1 cellular context compared by ENCODE assay signal in the genomic region with DNA sequence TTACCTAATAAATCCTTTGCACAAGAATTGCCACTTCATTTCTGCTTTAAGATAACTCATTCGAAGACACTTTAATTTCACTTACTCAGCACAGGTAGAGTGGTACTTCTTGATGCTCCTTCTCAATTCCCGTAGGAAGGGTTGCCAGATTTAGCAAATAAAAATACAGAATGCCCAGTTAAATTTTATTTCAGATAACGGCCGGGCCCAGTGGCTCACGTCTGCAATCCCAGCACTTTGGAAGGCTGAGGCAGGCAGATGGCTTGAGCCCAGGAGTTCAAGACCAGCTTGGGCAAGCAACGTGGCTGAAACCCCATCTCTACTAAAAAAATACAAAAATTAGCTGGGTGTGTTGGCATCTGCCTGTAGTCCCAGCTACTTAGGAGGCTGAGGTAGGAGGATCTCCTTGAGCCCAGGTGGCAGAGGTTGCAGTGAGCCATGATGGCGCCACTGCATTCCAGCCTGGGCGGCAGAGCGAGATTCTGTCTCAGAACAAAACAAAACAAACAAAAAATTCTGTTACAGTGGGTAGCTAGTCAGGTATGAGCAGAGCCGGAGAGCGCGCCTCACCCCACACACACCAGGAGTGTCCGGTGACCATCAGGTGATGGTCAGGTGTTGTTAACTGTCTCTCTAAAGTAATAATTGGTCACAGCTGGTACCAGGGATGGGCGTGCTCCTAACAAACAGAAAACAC.
TF ChIP-seq lines count a peak whose summit lies in the region.

No MANE protein-coding gene starts in this region.

TF ChIP-seq in GM23338, 12 proteins besides CTCF, POLR2A, EP300 and RAD21:
- TF ChIP-seq, protein P1, sequence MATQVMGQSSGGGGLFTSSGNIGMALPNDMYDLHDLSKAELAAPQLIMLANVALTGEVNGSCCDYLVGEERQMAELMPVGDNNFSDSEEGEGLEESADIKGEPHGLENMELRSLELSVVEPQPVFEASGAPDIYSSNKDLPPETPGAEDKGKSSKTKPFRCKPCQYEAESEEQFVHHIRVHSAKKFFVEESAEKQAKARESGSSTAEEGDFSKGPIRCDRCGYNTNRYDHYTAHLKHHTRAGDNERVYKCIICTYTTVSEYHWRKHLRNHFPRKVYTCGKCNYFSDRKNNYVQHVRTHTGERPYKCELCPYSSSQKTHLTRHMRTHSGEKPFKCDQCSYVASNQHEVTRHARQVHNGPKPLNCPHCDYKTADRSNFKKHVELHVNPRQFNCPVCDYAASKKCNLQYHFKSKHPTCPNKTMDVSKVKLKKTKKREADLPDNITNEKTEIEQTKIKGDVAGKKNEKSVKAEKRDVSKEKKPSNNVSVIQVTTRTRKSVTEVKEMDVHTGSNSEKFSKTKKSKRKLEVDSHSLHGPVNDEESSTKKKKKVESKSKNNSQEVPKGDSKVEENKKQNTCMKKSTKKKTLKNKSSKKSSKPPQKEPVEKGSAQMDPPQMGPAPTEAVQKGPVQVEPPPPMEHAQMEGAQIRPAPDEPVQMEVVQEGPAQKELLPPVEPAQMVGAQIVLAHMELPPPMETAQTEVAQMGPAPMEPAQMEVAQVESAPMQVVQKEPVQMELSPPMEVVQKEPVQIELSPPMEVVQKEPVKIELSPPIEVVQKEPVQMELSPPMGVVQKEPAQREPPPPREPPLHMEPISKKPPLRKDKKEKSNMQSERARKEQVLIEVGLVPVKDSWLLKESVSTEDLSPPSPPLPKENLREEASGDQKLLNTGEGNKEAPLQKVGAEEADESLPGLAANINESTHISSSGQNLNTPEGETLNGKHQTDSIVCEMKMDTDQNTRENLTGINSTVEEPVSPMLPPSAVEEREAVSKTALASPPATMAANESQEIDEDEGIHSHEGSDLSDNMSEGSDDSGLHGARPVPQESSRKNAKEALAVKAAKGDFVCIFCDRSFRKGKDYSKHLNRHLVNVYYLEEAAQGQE (IDR thresholded peaks at IDR 0.05; ENCODE audit: unreplicated experiment): no peak
- TF ChIP-seq NANOG (IDR thresholded peaks at IDR 0.05; ENCODE audit: borderline replicate concordance) (no peak), ZNF114 (CRISPR knock-in tag; IDR thresholded peaks at IDR 0.05) (no peak), JUNB (IDR thresholded peaks at IDR 0.05; ENCODE audit: unreplicated experiment) (no peak), CREB1 (CRISPR knock-in tag; IDR thresholded peaks at IDR 0.05; ENCODE audit: low read depth) (no peak), ZNF331 (CRISPR knock-in tag; IDR thresholded peaks at IDR 0.05; ENCODE audit: low read depth) (no peak), POLR2AphosphoS5 (IDR thresholded peaks at IDR 0.05; ENCODE audit: low read depth) (no peak), STAT1 (IDR thresholded peaks at IDR 0.05; ENCODE audit: unreplicated experiment) (no peak), EZH2 (IDR thresholded peaks at IDR 0.05; ENCODE audit: low read depth, unreplicated experiment) (no peak), EZH2phosphoT487 (IDR thresholded peaks at IDR 0.05; ENCODE audit: unreplicated experiment) (no peak)
- TF ChIP-seq, protein P2, sequence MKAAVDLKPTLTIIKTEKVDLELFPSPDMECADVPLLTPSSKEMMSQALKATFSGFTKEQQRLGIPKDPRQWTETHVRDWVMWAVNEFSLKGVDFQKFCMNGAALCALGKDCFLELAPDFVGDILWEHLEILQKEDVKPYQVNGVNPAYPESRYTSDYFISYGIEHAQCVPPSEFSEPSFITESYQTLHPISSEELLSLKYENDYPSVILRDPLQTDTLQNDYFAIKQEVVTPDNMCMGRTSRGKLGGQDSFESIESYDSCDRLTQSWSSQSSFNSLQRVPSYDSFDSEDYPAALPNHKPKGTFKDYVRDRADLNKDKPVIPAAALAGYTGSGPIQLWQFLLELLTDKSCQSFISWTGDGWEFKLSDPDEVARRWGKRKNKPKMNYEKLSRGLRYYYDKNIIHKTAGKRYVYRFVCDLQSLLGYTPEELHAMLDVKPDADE (IDR thresholded peaks at IDR 0.05): no peak
- TF ChIP-seq, protein P3, sequence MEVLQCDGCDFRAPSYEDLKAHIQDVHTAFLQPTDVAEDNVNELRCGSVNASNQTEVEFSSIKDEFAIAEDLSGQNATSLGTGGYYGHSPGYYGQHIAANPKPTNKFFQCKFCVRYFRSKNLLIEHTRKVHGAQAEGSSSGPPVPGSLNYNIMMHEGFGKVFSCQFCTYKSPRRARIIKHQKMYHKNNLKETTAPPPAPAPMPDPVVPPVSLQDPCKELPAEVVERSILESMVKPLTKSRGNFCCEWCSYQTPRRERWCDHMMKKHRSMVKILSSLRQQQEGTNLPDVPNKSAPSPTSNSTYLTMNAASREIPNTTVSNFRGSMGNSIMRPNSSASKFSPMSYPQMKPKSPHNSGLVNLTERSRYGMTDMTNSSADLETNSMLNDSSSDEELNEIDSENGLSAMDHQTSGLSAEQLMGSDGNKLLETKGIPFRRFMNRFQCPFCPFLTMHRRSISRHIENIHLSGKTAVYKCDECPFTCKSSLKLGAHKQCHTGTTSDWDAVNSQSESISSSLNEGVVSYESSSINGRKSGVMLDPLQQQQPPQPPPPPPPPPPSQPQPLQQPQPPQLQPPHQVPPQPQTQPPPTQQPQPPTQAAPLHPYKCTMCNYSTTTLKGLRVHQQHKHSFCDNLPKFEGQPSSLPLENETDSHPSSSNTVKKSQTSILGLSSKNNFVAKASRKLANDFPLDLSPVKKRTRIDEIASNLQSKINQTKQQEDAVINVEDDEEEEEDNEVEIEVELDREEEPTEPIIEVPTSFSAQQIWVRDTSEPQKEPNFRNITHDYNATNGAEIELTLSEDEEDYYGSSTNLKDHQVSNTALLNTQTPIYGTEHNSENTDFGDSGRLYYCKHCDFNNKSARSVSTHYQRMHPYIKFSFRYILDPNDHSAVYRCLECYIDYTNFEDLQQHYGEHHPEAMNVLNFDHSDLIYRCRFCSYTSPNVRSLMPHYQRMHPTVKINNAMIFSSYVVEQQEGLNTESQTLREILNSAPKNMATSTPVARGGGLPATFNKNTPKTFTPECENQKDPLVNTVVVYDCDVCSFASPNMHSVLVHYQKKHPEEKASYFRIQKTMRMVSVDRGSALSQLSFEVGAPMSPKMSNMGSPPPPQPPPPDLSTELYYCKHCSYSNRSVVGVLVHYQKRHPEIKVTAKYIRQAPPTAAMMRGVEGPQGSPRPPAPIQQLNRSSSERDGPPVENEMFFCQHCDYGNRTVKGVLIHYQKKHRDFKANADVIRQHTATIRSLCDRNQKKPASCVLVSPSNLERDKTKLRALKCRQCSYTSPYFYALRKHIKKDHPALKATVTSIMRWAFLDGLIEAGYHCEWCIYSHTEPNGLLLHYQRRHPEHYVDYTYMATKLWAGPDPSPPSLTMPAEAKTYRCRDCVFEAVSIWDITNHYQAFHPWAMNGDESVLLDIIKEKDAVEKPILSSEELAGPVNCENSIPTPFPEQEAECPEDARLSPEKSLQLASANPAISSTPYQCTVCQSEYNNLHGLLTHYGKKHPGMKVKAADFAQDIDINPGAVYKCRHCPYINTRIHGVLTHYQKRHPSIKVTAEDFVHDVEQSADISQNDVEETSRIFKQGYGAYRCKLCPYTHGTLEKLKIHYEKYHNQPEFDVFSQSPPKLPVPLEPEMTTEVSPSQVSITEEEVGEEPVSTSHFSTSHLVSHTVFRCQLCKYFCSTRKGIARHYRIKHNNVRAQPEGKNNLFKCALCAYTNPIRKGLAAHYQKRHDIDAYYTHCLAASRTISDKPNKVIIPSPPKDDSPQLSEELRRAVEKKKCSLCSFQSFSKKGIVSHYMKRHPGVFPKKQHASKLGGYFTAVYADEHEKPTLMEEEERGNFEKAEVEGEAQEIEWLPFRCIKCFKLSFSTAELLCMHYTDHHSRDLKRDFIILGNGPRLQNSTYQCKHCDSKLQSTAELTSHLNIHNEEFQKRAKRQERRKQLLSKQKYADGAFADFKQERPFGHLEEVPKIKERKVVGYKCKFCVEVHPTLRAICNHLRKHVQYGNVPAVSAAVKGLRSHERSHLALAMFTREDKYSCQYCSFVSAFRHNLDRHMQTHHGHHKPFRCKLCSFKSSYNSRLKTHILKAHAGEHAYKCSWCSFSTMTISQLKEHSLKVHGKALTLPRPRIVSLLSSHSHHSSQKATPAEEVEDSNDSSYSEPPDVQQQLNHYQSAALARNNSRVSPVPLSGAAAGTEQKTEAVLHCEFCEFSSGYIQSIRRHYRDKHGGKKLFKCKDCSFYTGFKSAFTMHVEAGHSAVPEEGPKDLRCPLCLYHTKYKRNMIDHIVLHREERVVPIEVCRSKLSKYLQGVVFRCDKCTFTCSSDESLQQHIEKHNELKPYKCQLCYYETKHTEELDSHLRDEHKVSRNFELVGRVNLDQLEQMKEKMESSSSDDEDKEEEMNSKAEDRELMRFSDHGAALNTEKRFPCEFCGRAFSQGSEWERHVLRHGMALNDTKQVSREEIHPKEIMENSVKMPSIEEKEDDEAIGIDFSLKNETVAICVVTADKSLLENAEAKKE (CRISPR knock-in tag; IDR thresholded peaks at IDR 0.05): no peak
TF ChIP-seq in GM23338: peak in this region for 0.
